14 cellular contexts compared by ENCODE assay signal in genomic region chr2:16728742-16729141, GRCh38.
DNase-seq lines count a peak whose midpoint lies in the region; ATAC-seq and TF ChIP-seq lines count a peak whose summit lies in the region.
"Had no signal": no experiment of that assay in that cellular context is flagged by ENCODE, and none has a peak within 500 bp of the region (broad histone marks: within the 10 kb centered on the region; RNA-seq: fewer than 3 reads in every experiment).

No MANE protein-coding gene starts in this region.

- POLR2A ChIA-PET in CD4-positive, alpha-beta memory T cell (lab: Charles Lee; ENCODE audit: partially characterized antibody) = no interaction called here

- H3K9ac ChIP-seq in colonic mucosa (ENCODE audit: low read depth in 2 of 2, low read length in 2 of 2) = no peak overlapping the region
- H3K9ac ChIP-seq: KMS-11 had no signal

- H3K27ac ChIP-seq in colonic mucosa = no peak overlapping the region
- H3K27ac ChIP-seq in CD4-positive, alpha-beta memory T cell (ENCODE audit: low read depth, low read length) = no peak overlapping the region
- H3K27ac ChIP-seq: KMS-11 had no signal

- no peak overlapping the region for H3K27ac Mint-ChIP-seq in activated naive CD4-positive, alpha-beta T cell treated with anti-CD3 and anti-CD28 coated beads, Interleukin-2, amount 50 U/mL, for 72 hours
- peak overlapping the region; percentile 65 for H3K27ac Mint-ChIP-seq in stimulated activated naive B cell treated with anti-CD40 and anti-IgM and Interleukin-4, amounts not matched to agents 10 μg/mL and 1 μg/mL and 100 μg/mL, for 72 hours
- H3K27ac Mint-ChIP-seq in chondrocyte (ENCODE audit: unreplicated experiment) = no peak overlapping the region
- no peak overlapping the region for H3K27ac Mint-ChIP-seq in CD4-positive, alpha-beta memory T cell

- CTCF ChIA-PET in CD4-positive, alpha-beta memory T cell (lab: Charles Lee; ENCODE audit: partially characterized antibody) = no interaction called here

- no peak for DNase-seq in activated naive CD4-positive, alpha-beta T cell treated with anti-CD3 and anti-CD28 coated beads, Interleukin-2, amount 50 U/mL, for 72 hours (ENCODE audit: low spot score in 2 of 2)
- no peak for DNase-seq in activated naive CD4-positive, alpha-beta T cell treated with anti-CD3 and anti-CD28 coated beads, Interleukin-2, amount 50 U/mL, for 16 hours
- DNase-seq in stimulated activated naive B cell treated with anti-CD40 and anti-IgM and Interleukin-4, amounts not matched to agents 10 μg/mL and 1 μg/mL and 100 μg/mL, for 72 hours = no peak
- no peak for DNase-seq in colonic mucosa
- DNase-seq in chondrocyte (ENCODE audit: low spot score) = no peak
- no peak for DNase-seq in CD4-positive, alpha-beta memory T cell
- DNase-seq: EL, foreskin fibroblast, NCI-H2107, SW 1271, trophoblast cell had no signal

- H3K36me3 Mint-ChIP-seq in activated naive CD4-positive, alpha-beta T cell treated with anti-CD3 and anti-CD28 coated beads, Interleukin-2, amount 50 U/mL, for 72 hours = peaks cover 0 to 9% of the 10 kb centered on the region in 2 donors
- no peaks in the 10 kb centered on the region for H3K36me3 Mint-ChIP-seq in stimulated activated naive B cell treated with anti-CD40 and anti-IgM and Interleukin-4, amounts not matched to agents 10 μg/mL and 1 μg/mL and 100 μg/mL, for 72 hours
- no peaks in the 10 kb centered on the region for H3K36me3 Mint-ChIP-seq in chondrocyte (ENCODE audit: low read depth)
- no peaks in the 10 kb centered on the region for H3K36me3 Mint-ChIP-seq in CD4-positive, alpha-beta memory T cell

- H3K4me3 Mint-ChIP-seq in stimulated activated naive B cell treated with anti-CD40 and anti-IgM and Interleukin-4, amounts not matched to agents 10 μg/mL and 1 μg/mL and 100 μg/mL, for 72 hours = peak overlapping the region in 1 of 2 donors; percentile 6
- no peak overlapping the region for H3K4me3 Mint-ChIP-seq in chondrocyte (ENCODE audit: unreplicated experiment)
- no peak overlapping the region for H3K4me3 Mint-ChIP-seq in CD4-positive, alpha-beta memory T cell

- H3K9me3 Mint-ChIP-seq in activated naive CD4-positive, alpha-beta T cell treated with anti-CD3 and anti-CD28 coated beads, Interleukin-2, amount 50 U/mL, for 72 hours = peaks cover 0 to 15% of the 10 kb centered on the region in 2 donors
- H3K9me3 Mint-ChIP-seq in stimulated activated naive B cell treated with anti-CD40 and anti-IgM and Interleukin-4, amounts not matched to agents 10 μg/mL and 1 μg/mL and 100 μg/mL, for 72 hours = no peaks in the 10 kb centered on the region
- no peaks in the 10 kb centered on the region for H3K9me3 Mint-ChIP-seq in chondrocyte (ENCODE audit: low read depth)
- peaks cover 0 to 2% (median 0%) of the 10 kb centered on the region in 8 donors for H3K9me3 Mint-ChIP-seq in CD4-positive, alpha-beta memory T cell

- peaks cover 20 to 26% of the 10 kb centered on the region in 2 donors for H3K4me1 Mint-ChIP-seq in stimulated activated naive B cell treated with anti-CD40 and anti-IgM and Interleukin-4, amounts not matched to agents 10 μg/mL and 1 μg/mL and 100 μg/mL, for 72 hours
- no peaks in the 10 kb centered on the region for H3K4me1 Mint-ChIP-seq in chondrocyte (ENCODE audit: low read depth)
- H3K4me1 Mint-ChIP-seq in CD4-positive, alpha-beta memory T cell = no peaks in the 10 kb centered on the region

- TF ChIP-seq CTCF in colonic mucosa (IDR thresholded peaks at IDR 0.05) = no peak
- TF ChIP-seq CTCF in chondrocyte (IDR thresholded peaks at IDR 0.05) = no peak

- intact Hi-C loops in colonic mucosa (cut with DNase I) = no loop called here
- intact Hi-C loops in CD4-positive, alpha-beta memory T cell (cut with micrococcal nuclease) = no loop called here

- H3K9me3 ChIP-seq in colonic mucosa = no peaks in the 10 kb centered on the region
- no peaks in the 10 kb centered on the region for H3K9me3 ChIP-seq in CD4-positive, alpha-beta memory T cell (ENCODE audit: control insufficient read depth in 1 of 2, low read length in 2 of 2)

- peak; percentile 24 to 72 for ATAC-seq in activated naive CD4-positive, alpha-beta T cell treated with anti-CD3 and anti-CD28 coated beads, Interleukin-2, amount 50 U/mL, for 72 hours
- peak; percentile 44 for ATAC-seq in GM21786 (IDR thresholded peaks at IDR 0.05; ENCODE audit: unreplicated experiment)
- ATAC-seq in HG03460 (IDR thresholded peaks at IDR 0.05; ENCODE audit: unreplicated experiment) = peak; percentile 66
- ATAC-seq in stimulated activated naive B cell treated with anti-CD40 and anti-IgM and Interleukin-4, amounts not matched to agents 10 μg/mL and 1 μg/mL and 100 μg/mL, for 72 hours (replicated peaks) = peak; percentile 72 to 81

- no peaks in the 10 kb centered on the region for H3K36me3 ChIP-seq in colonic mucosa
- H3K36me3 ChIP-seq in CD4-positive, alpha-beta memory T cell (ENCODE audit: insufficient read depth, low read length) = no peaks in the 10 kb centered on the region

- peaks cover 0 to 12% of the 10 kb centered on the region in 2 donors for H3K27me3 Mint-ChIP-seq in stimulated activated naive B cell treated with anti-CD40 and anti-IgM and Interleukin-4, amounts not matched to agents 10 μg/mL and 1 μg/mL and 100 μg/mL, for 72 hours
- H3K27me3 Mint-ChIP-seq in chondrocyte (ENCODE audit: low read depth) = peaks cover 41% of the 10 kb centered on the region
- H3K27me3 Mint-ChIP-seq in CD4-positive, alpha-beta memory T cell = peaks cover 3 to 5% of the 10 kb centered on the region in 2 donors

- H3K27me3 ChIP-seq in colonic mucosa = no peaks in the 10 kb centered on the region
- no peaks in the 10 kb centered on the region for H3K27me3 ChIP-seq in CD4-positive, alpha-beta memory T cell (ENCODE audit: insufficient read depth, low read length)

- no peaks in the 10 kb centered on the region for H3K4me1 ChIP-seq in colonic mucosa
- H3K4me1 ChIP-seq in CD4-positive, alpha-beta memory T cell (ENCODE audit: insufficient read depth, low read length) = no peaks in the 10 kb centered on the region

- no peak overlapping the region for H3K4me3 ChIP-seq in colonic mucosa
- no peak overlapping the region for H3K4me3 ChIP-seq in CD4-positive, alpha-beta memory T cell (ENCODE audit: low read length in 2 of 2)
